ENCODE assay signal across 27 cellular contexts in the genomic region with DNA sequence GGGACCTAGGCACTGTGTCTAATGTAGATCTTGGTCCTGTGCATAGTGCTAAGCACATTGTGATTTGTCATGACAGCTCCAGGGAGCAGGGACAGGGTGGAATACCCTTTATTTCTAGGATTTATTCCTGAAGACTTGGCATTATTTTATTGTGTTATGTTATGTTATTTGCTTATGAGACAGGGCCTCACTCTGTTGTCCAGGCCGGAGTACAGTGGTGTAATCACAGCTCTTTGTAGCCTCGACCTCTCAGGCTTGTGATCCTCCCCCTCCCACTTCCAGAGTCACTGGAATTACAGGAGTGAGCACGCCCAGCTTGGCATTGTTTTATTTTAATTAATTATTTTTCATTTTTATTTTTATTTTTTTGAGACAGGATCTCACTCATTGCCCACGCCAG.
"Had no signal": no experiment of that assay in that cellular context is flagged by ENCODE, and none has a peak within 500 bp of the region (broad histone marks: within the 10 kb centered on the region; RNA-seq: fewer than 3 reads in every experiment).

No MANE protein-coding gene starts in this region.

- H3K27me3 ChIP-seq: adrenal gland, body of pancreas, foreskin keratinocyte, gastrocnemius medialis, heart right ventricle had no signal

- H3K4me3 ChIP-seq: adrenal gland, body of pancreas, gastrocnemius medialis, heart right ventricle had no signal

- H3K4me3 Mint-ChIP-seq: activated CD4-positive, alpha-beta memory T cell treated with anti-CD3 and anti-CD28 coated beads, Interleukin-2, amount 10 ng/mL, durations not matched to agents 7 days and 5 days; activated CD4-positive, alpha-beta T cell treated with anti-CD3 and anti-CD28 coated beads for 36 hours; activated CD4-positive, alpha-beta T cell treated with anti-CD3 and anti-CD28 coated beads, Interleukin-2, amount 10 ng/mL, durations not matched to agents 24 days and 14 days; activated naive CD4-positive, alpha-beta T cell treated with anti-CD3 and anti-CD28 coated beads for 36 hours; activated naive CD4-positive, alpha-beta T cell treated with anti-CD3 and anti-CD28 coated beads, Interleukin-2, amount 50 U/mL, for 24 hours; activated naive CD8-positive, alpha-beta T cell treated with anti-CD3 and anti-CD28 coated beads for 36 hours; activated naive CD8-positive, alpha-beta T cell treated with anti-CD3 and anti-CD28 coated beads, Interleukin-2, amount 50 U/mL, for 24 hours; activated T-cell treated with anti-CD3 and anti-CD28 coated beads, Interleukin-2, amount 50 U/mL, for 4 hours; activated T-helper 17 cell treated with anti-CD3 and anti-CD28 coated beads, Interleukin-2, amount 50 U/mL, for 72 hours; T-helper 17 cell; T-helper 2 cell treated with Interferon-gamma antibody and Interleukin-4, amounts not matched to agents 5 μg/mL and 100 μg/mL, for 36 hours had no signal

- H3K4me1 Mint-ChIP-seq: activated CD4-positive, alpha-beta T cell treated with anti-CD3 and anti-CD28 coated beads, Interleukin-2, amount 10 ng/mL, durations not matched to agents 24 days and 14 days; activated T-helper 17 cell treated with anti-CD3 and anti-CD28 coated beads, Interleukin-2, amount 50 U/mL, for 72 hours had no signal

- H3K27me3 Mint-ChIP-seq: activated T-helper 17 cell treated with anti-CD3 and anti-CD28 coated beads, Interleukin-2, amount 50 U/mL, for 72 hours had no signal

- ATAC-seq: activated CD4-positive, alpha-beta T cell treated with anti-CD3 and anti-CD28 coated beads for 36 hours; activated naive CD8-positive, alpha-beta T cell treated with anti-CD3 and anti-CD28 coated beads, Interleukin-2, amount 50 U/mL, for 24 hours; activated T-cell treated with anti-CD3 and anti-CD28 coated beads, Interleukin-2, amount 50 U/mL, for 4 hours; activated T-helper 17 cell treated with anti-CD3 and anti-CD28 coated beads, Interleukin-2, amount 50 U/mL, for 72 hours; body of pancreas; foreskin keratinocyte; gastrocnemius medialis; heart right ventricle; T-helper 17 cell had no signal

- H3K36me3 Mint-ChIP-seq: activated naive CD4-positive, alpha-beta T cell treated with anti-CD3 and anti-CD28 coated beads, Interleukin-2, amount 50 U/mL, for 24 hours; activated naive CD8-positive, alpha-beta T cell treated with anti-CD3 and anti-CD28 coated beads for 36 hours had no signal

- H3K27ac ChIP-seq: adrenal gland, body of pancreas, epithelial cell of prostate, foreskin keratinocyte, gastrocnemius medialis, heart right ventricle had no signal

- H3K36me3 ChIP-seq: adrenal gland, gastrocnemius medialis, heart right ventricle had no signal

- H3K9me3 Mint-ChIP-seq: activated CD4-positive, alpha-beta memory T cell treated with anti-CD3 and anti-CD28 coated beads, Interleukin-2, amount 10 ng/mL, durations not matched to agents 7 days and 5 days; activated CD4-positive, alpha-beta T cell treated with anti-CD3 and anti-CD28 coated beads, Interleukin-2, amount 10 ng/mL, durations not matched to agents 24 days and 14 days; activated naive CD4-positive, alpha-beta T cell treated with anti-CD3 and anti-CD28 coated beads for 36 hours; activated naive CD4-positive, alpha-beta T cell treated with anti-CD3 and anti-CD28 coated beads, Interleukin-2, amount 50 U/mL, for 24 hours; activated naive CD8-positive, alpha-beta T cell treated with anti-CD3 and anti-CD28 coated beads for 36 hours; activated naive CD8-positive, alpha-beta T cell treated with anti-CD3 and anti-CD28 coated beads, Interleukin-2, amount 50 U/mL, for 24 hours; activated T-cell treated with anti-CD3 and anti-CD28 coated beads, Interleukin-2, amount 50 U/mL, for 4 hours; activated T-helper 17 cell treated with anti-CD3 and anti-CD28 coated beads, Interleukin-2, amount 50 U/mL, for 72 hours; T-helper 2 cell treated with Interferon-gamma antibody and Interleukin-4, amounts not matched to agents 5 μg/mL and 100 μg/mL, for 36 hours had no signal

- H3K9me3 ChIP-seq: adrenal gland, body of pancreas, gastrocnemius medialis, heart right ventricle had no signal

- H3K27ac Mint-ChIP-seq: activated CD4-positive, alpha-beta memory T cell treated with anti-CD3 and anti-CD28 coated beads, Interleukin-2, amount 10 ng/mL, durations not matched to agents 7 days and 5 days; activated CD4-positive, alpha-beta T cell treated with anti-CD3 and anti-CD28 coated beads for 36 hours; activated CD4-positive, alpha-beta T cell treated with anti-CD3 and anti-CD28 coated beads, Interleukin-2, amount 10 ng/mL, durations not matched to agents 24 days and 14 days; activated naive CD4-positive, alpha-beta T cell treated with anti-CD3 and anti-CD28 coated beads for 36 hours; activated naive CD4-positive, alpha-beta T cell treated with anti-CD3 and anti-CD28 coated beads, Interleukin-2, amount 50 U/mL, for 24 hours; activated naive CD8-positive, alpha-beta T cell treated with anti-CD3 and anti-CD28 coated beads for 36 hours; activated naive CD8-positive, alpha-beta T cell treated with anti-CD3 and anti-CD28 coated beads, Interleukin-2, amount 50 U/mL, for 24 hours; activated T-helper 17 cell treated with anti-CD3 and anti-CD28 coated beads, Interleukin-2, amount 50 U/mL, for 72 hours; T-helper 17 cell; T-helper 2 cell treated with Interferon-gamma antibody and Interleukin-4, amounts not matched to agents 5 μg/mL and 100 μg/mL, for 36 hours had no signal

- DNase-seq: activated CD4-positive, alpha-beta memory T cell treated with anti-CD3 and anti-CD28 coated beads, Interleukin-2, amount 10 ng/mL, durations not matched to agents 7 days and 5 days; activated CD4-positive, alpha-beta T cell treated with anti-CD3 and anti-CD28 coated beads for 36 hours; activated CD4-positive, alpha-beta T cell treated with anti-CD3 and anti-CD28 coated beads, Interleukin-2, amount 10 ng/mL, durations not matched to agents 24 days and 14 days; activated CD4-positive, alpha-beta T cell treated with anti-CD3 and anti-CD28 coated beads, Interleukin-2, amount 50 U/mL, for 4 hours; activated CD4-positive, CD25-positive, alpha-beta regulatory T cell; activated CD4-positive, CD25-positive, alpha-beta regulatory T cell treated with anti-CD3 and anti-CD28 coated beads, Interleukin-2, amount 50 U/mL, for 72 hours; activated effector memory CD4-positive, alpha-beta T cell treated with anti-CD3 and anti-CD28 coated beads, Interleukin-2, amount 50 U/mL, for 16 hours; activated naive CD4-positive, alpha-beta T cell treated with anti-CD3 and anti-CD28 coated beads for 36 hours; activated naive CD8-positive, alpha-beta T cell treated with anti-CD3 and anti-CD28 coated beads for 36 hours; activated naive CD8-positive, alpha-beta T cell treated with anti-CD3 and anti-CD28 coated beads, Interleukin-2, amount 50 U/mL, for 24 hours; activated T-cell treated with anti-CD3 and anti-CD28 coated beads, Interleukin-2, amount 50 U/mL, for 4 hours; adrenal gland; amygdala; aorta; body of pancreas; caudate nucleus; effector CD8-positive, alpha-beta T cell; foreskin keratinocyte; gastrocnemius medialis; heart right ventricle; T-helper 1 cell; T-helper 17 cell; T1000 had no signal

- H3K4me1 ChIP-seq: foreskin keratinocyte had no signal
